In the genomic region with DNA sequence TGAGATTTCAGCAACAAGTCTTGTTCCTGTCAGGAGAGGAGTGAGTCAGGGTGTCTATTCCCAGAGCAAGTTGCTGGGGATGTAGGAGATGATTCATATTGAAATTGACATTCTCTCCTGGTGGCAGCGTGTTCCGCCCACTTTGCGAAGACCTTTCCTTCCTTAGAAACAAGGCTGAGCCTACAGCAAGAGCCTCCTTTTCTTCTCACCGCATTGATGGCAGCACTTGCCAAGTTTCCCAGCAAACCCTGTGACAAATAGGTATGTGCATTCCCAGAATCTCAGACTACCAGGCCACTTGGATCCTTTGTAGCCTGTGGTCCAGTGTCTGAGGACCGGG, we compare ENCODE assay signal across 8 cellular contexts.
DNase-seq lines count a peak whose midpoint lies in the region; ATAC-seq and TF ChIP-seq lines count a peak whose summit lies in the region.

No MANE protein-coding gene starts in this region.

- no peak for TF ChIP-seq CTCF in PC-3 (conservative IDR thresholded peaks at IDR 0.05; ENCODE audit: low read depth, low read length)
- no peak for TF ChIP-seq CTCF in fibroblast of lung (conservative IDR thresholded peaks at IDR 0.05 in 1 of 2, IDR thresholded peaks at IDR 0.05 in 1 of 2; ENCODE audit: low read depth in 1 of 2, low read length in 2 of 2)
- no peak for TF ChIP-seq CTCF in osteoblast (IDR thresholded peaks at IDR 0.05; ENCODE audit: extremely low read depth, low read depth, low read length)

- H3K9me2 ChIP-seq in PC-3 (replicated peaks; ENCODE audit: low read length): no peaks in the 10 kb centered on the region

- no peaks in the 10 kb centered on the region for H3K27me3 Mint-ChIP-seq in CD4-positive, alpha-beta memory T cell

- no peaks in the 10 kb centered on the region for H4K20me1 ChIP-seq in PC-3 (ENCODE audit: low read length)
- H4K20me1 ChIP-seq in fibroblast of lung (ENCODE audit: control insufficient read depth, extremely low read depth, insufficient read depth, low read length): no peaks in the 10 kb centered on the region
- H4K20me1 ChIP-seq in osteoblast (ENCODE audit: insufficient read depth, low read length): no peaks in the 10 kb centered on the region

- H3K79me2 ChIP-seq in PC-3 (ENCODE audit: low read length) (no peaks in the 10 kb centered on the region), fibroblast of lung (ENCODE audit: control insufficient read depth, insufficient read depth, low read length) (no peaks in the 10 kb centered on the region), osteoblast (ENCODE audit: insufficient read depth, low read length) (no peaks in the 10 kb centered on the region)

- no TSS peak for BruUV-seq in PC-3 (replicated peaks; lab: Mats Ljungman, UMichigan)

- peak overlapping the region in 5 of 7 donors; percentile 6 to 62 (median 23) for H3K27ac Mint-ChIP-seq in CD4-positive, alpha-beta memory T cell

- H3K9me3 Mint-ChIP-seq in CD4-positive, alpha-beta memory T cell: no peaks in the 10 kb centered on the region

- no peak overlapping the region for H3K27ac ChIP-seq in CD4-positive, alpha-beta memory T cell (ENCODE audit: low read depth, low read length)
- no peak overlapping the region for H3K27ac ChIP-seq in PC-3 (ENCODE audit: low read length)
- H3K27ac ChIP-seq in fibroblast of lung (ENCODE audit: insufficient read depth, low read length): peak overlapping the region; percentile 84
- peak overlapping the region; percentile 81 for H3K27ac ChIP-seq in osteoblast (ENCODE audit: low read depth, low read length)

- ATAC-seq in PC-3 (peak; percentile 90), HG03135 (IDR thresholded peaks at IDR 0.05; ENCODE audit: unreplicated experiment) (no peak)

- CTCF ChIA-PET in CD4-positive, alpha-beta memory T cell (lab: Charles Lee; ENCODE audit: partially characterized antibody): interaction anchor here (1.5 kb wide), 2 partner anchors 77 to 114 kb away, joined by 3 read pairs; no protein-coding TSS in a partner anchor
- CTCF ChIA-PET in PC-3 (lab: Charles Lee): no interaction called here

- H3K4me3 Mint-ChIP-seq in CD4-positive, alpha-beta memory T cell: no peak overlapping the region

- no peaks in the 10 kb centered on the region for H3K27me3 ChIP-seq in CD4-positive, alpha-beta memory T cell (ENCODE audit: insufficient read depth, low read length)
- H3K27me3 ChIP-seq in PC-3 (ENCODE audit: low read length): no peaks in the 10 kb centered on the region
- no peaks in the 10 kb centered on the region for H3K27me3 ChIP-seq in fibroblast of lung (ENCODE audit: control insufficient read depth, insufficient read depth, low read length)
- peaks cover 5% of the 10 kb centered on the region for H3K27me3 ChIP-seq in osteoblast (ENCODE audit: insufficient read depth, low read length)

- H3K36me3 ChIP-seq in CD4-positive, alpha-beta memory T cell (ENCODE audit: insufficient read depth, low read length): no peaks in the 10 kb centered on the region
- H3K36me3 ChIP-seq in PC-3 (ENCODE audit: low read depth, low read length) (no peaks in the 10 kb centered on the region), fibroblast of lung (ENCODE audit: control insufficient read depth, insufficient read depth, low read length) (no peaks in the 10 kb centered on the region), osteoblast (ENCODE audit: insufficient read depth, low read length) (no peaks in the 10 kb centered on the region)

- POLR2A ChIA-PET in CD4-positive, alpha-beta memory T cell (lab: Charles Lee; ENCODE audit: partially characterized antibody): no interaction called here
- POLR2A ChIA-PET in PC-3 (lab: Charles Lee; ENCODE audit: unreplicated experiment): no interaction called here

- intact Hi-C loops in CD4-positive, alpha-beta memory T cell (cut with micrococcal nuclease): loop anchor here (2.0 kb wide), 1 partner anchor 77 kb away; no protein-coding TSS in a partner anchor
- intact Hi-C loops in PC-3 (cut with micrococcal nuclease): loop anchor here (10.0 kb wide), 1 partner anchor 99 kb away; no protein-coding TSS in a partner anchor

- H3F3A ChIP-seq in PC-3 (ENCODE audit: low read length, unreplicated experiment): no peaks in the 10 kb centered on the region

- peaks cover 0 to 5% of the 10 kb centered on the region in 2 donors for H3K36me3 Mint-ChIP-seq in CD4-positive, alpha-beta memory T cell

- no peak overlapping the region for H3K4me3 ChIP-seq in CD4-positive, alpha-beta memory T cell (ENCODE audit: low read length in 2 of 2)
- H3K4me3 ChIP-seq in PC-3 (ENCODE audit: low read length) (no peak overlapping the region), fibroblast of lung (replicated peaks in 1 of 4; ENCODE audit: control extremely low read depth in 1 of 4, insufficient read depth in 1 of 4, low read depth in 3 of 4, low read length in 4 of 4) (no peak overlapping the region), osteoblast (ENCODE audit: insufficient read depth, low read length) (peak overlapping the region; percentile 22)

- peaks cover 25% of the 10 kb centered on the region for H3K4me1 ChIP-seq in CD4-positive, alpha-beta memory T cell (ENCODE audit: insufficient read depth, low read length)
- peaks cover 10% of the 10 kb centered on the region for H3K4me1 ChIP-seq in PC-3 (ENCODE audit: insufficient read depth, low read length)
- H3K4me1 ChIP-seq in fibroblast of lung (ENCODE audit: control insufficient read depth, extremely low read depth, insufficient read depth, low read length): peaks cover 35% of the 10 kb centered on the region
- peaks cover 50% of the 10 kb centered on the region for H3K4me1 ChIP-seq in osteoblast (ENCODE audit: insufficient read depth, low read length)

- no peak overlapping the region for H3K9ac ChIP-seq in PC-3 (ENCODE audit: low read length)
- H3K9ac ChIP-seq in fibroblast of lung (ENCODE audit: insufficient read depth, low read length): no peak overlapping the region

- H3K4me2 ChIP-seq in PC-3 (ENCODE audit: low read length) (no peak overlapping the region), fibroblast of lung (ENCODE audit: extremely low read depth, insufficient read depth, low read length) (peak overlapping the region; percentile 49), osteoblast (ENCODE audit: insufficient read depth, low read length) (peak overlapping the region; percentile 67)

- H3K4me1 Mint-ChIP-seq in CD4-positive, alpha-beta memory T cell: peaks cover 22 to 60% (median 28%) of the 10 kb centered on the region in 4 donors

- H2AFZ ChIP-seq in PC-3 (ENCODE audit: low read length) (no peak overlapping the region), fibroblast of lung (ENCODE audit: low read length) (no peak overlapping the region), osteoblast (ENCODE audit: low read length) (no peak overlapping the region)

- DNase-seq in CD4-positive, alpha-beta memory T cell: no peak
- peak; percentile 73 for DNase-seq in PC-3
- peak; percentile 93 to 99 for DNase-seq in fibroblast of lung (ENCODE audit: low read depth in 2 of 2)
- DNase-seq in osteoblast (ENCODE audit: insufficient read length, low spot score, missing footprints): peak; percentile 97
- DNase-seq in COLO668 (lab: John Stamatoyannopoulos, UW; ENCODE audit: unreplicated experiment): no peak
- DNase-seq in amniotic stem cell (lab: John Stamatoyannopoulos, UW): no peak
- no peak for DNase-seq in NCI-H1417 treated with DMSO at 0.1 percent for 48 hours (lab: John Stamatoyannopoulos, UW)

- H3K9me3 ChIP-seq in CD4-positive, alpha-beta memory T cell (ENCODE audit: control insufficient read depth in 1 of 2, low read length in 2 of 2): no peaks in the 10 kb centered on the region
- no peaks in the 10 kb centered on the region for H3K9me3 ChIP-seq in PC-3 (ENCODE audit: low read length)
- H3K9me3 ChIP-seq in fibroblast of lung (ENCODE audit: control insufficient read depth, insufficient read depth, low read depth, low read length): no peaks in the 10 kb centered on the region
- H3K9me3 ChIP-seq in osteoblast (ENCODE audit: low read depth, low read length): no peaks in the 10 kb centered on the region

Comparison
In these comparisons a context has a peak if more than half of its experiments do, and no peak if none do; other contexts are left out.
1. DNase-seq: peak in PC-3 (single experiment), fibroblast of lung (2 of 2) and osteoblast (single experiment); none in CD4-positive, alpha-beta memory T cell (0 of 5), COLO668 (single experiment), amniotic stem cell (single experiment) and NCI-H1417 treated with DMSO at 0.1 percent for 48 hours (single experiment).
2. H3K27ac ChIP-seq: peak in fibroblast of lung (single experiment) and osteoblast (single experiment); none in CD4-positive, alpha-beta memory T cell (single experiment) and PC-3 (single experiment).